ENCODE assay signal across 12 cellular contexts in the genomic region with DNA sequence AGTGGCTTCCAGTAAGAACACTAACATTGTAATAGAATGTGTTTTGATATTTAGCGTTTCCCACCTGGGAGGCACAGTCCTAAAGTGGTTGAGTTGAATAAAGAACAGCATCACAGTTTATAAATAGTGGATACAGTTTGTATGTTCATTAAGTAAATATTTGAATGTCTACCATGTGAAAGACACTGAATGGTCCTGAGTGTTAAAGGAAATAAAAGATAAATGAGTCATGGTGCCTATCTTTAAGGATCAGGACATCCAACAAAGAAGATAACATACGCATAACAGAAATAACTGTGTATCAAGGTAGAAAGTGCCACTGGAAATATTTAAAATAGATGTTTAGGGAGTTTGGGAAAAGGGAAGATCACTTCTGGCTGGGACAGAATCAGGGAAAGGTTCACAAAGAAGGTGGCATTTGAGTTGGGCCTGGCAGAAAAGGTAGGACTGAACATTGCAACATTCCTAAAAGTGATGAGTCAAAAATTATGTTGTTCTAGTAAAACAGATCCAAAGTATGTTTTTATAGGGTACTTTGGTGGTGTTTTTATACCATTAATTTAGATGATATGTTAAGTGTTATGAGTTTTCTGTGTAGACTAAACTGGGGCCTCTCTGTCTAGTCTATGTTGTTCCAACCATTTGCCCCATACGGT. TPM values are rescaled to one million over a fixed set of nuclear protein-coding genes. Genes with fewer than 3 reads are reported as not detected.
DNase-seq lines count a peak whose midpoint lies in the region; TF ChIP-seq lines count a peak whose summit lies in the region.
"Had no signal": no experiment of that assay in that cellular context is flagged by ENCODE, and none has a peak within 500 bp of the region (broad histone marks: within the 10 kb centered on the region; RNA-seq: fewer than 3 reads in every experiment).

No MANE protein-coding gene starts in this region.

- H3K27me3 Mint-ChIP-seq in HFFc6 (ENCODE audit: insufficient read depth): no peaks in the 10 kb centered on the region

- no peaks in the 10 kb centered on the region; the same call in 1 of the 2 replicates for H3K36me3 Mint-ChIP-seq in HFFc6 (ENCODE audit: low read depth)

- 88 to 97% (median 90%) methylated on average over 3 of the region's 3 CpGs for WGBS in spleen, 5 donors
- WGBS in tibial nerve, 2 donors: 64 to 71% methylated on average over 3 of the region's 3 CpGs

- TF ChIP-seq POLR2A in erythroblast (IDR thresholded peaks at IDR 0.05; ENCODE audit: low read length): no peak
- no peak for TF ChIP-seq POLR2A in spleen (IDR thresholded peaks at IDR 0.05)
- TF ChIP-seq POLR2A in tibial nerve (IDR thresholded peaks at IDR 0.05): no peak

- no peak overlapping the region for H3K9ac ChIP-seq in skeletal muscle satellite cell (ENCODE audit: low read depth, low read length)

- no peak for TF ChIP-seq CTCF in HFFc6 (IDR thresholded peaks at IDR 0.05)
- no peak for TF ChIP-seq CTCF in spleen (IDR thresholded peaks at IDR 0.05 in 8 of 11, conservative IDR thresholded peaks at IDR 0.05 in 3 of 11)
- no peak for TF ChIP-seq CTCF in tibial nerve (IDR thresholded peaks at IDR 0.05)

- 0 out of 2 replicates have a peak overlapping the region, but pooled peaks have one; percentile 2 for H3K4me3 Mint-ChIP-seq in HFFc6
- H3K4me3 Mint-ChIP-seq: activated CD8-positive, alpha-beta memory T cell treated with anti-CD3 and anti-CD28 coated beads, Interleukin-2, amount 10 ng/mL, durations not matched to agents 7 days and 5 days had no signal

- TF ChIP-seq EP300 in tibial nerve (IDR thresholded peaks at IDR 0.05): no peak

- no peaks in the 10 kb centered on the region for H3K9me3 Mint-ChIP-seq in HFFc6

- peaks cover 18% of the 10 kb centered on the region for H3K4me1 ChIP-seq in skeletal muscle satellite cell (ENCODE audit: control insufficient read depth, insufficient read depth, low read length)
- H3K4me1 ChIP-seq in spleen: no peaks in the 10 kb centered on the region
- peaks cover 0 to 20% (median 0%) of the 10 kb centered on the region in 4 donors for H3K4me1 ChIP-seq in tibial nerve

- peak overlapping the region; percentile 25 for H3K4me2 ChIP-seq in skeletal muscle satellite cell (ENCODE audit: low read length)

- H3K27me3 ChIP-seq in skeletal muscle satellite cell (ENCODE audit: control insufficient read depth, insufficient read depth, low read length) (no peaks in the 10 kb centered on the region), spleen (replicated peaks in 1 of 7) (no peaks in the 10 kb centered on the region), tibial nerve (no peaks in the 10 kb centered on the region)

- DNase-seq in HFFc6: peak; percentile 25
- DNase-seq in NCI-H774 (lab: John Stamatoyannopoulos, UW): peak; percentile 61
- DNase-seq in erythroblast (lab: John Stamatoyannopoulos, UW): peak; percentile 42 to 60
- no peak for DNase-seq in spleen
- no peak for DNase-seq in tibial nerve (ENCODE audit: low spot score in 2 of 2)
- no peak for DNase-seq in posterior cingulate gyrus
- DNase-seq in HuH-7 (ENCODE audit: low spot score): no peak
- DNase-seq: activated CD8-positive, alpha-beta memory T cell treated with anti-CD3 and anti-CD28 coated beads, Interleukin-2, amount 10 ng/mL, durations not matched to agents 7 days and 5 days; amniotic stem cell; NCI-H446 treated with DMSO at 0.1 percent for 48 hours; right cardiac atrium had no signal

- peak overlapping the region; percentile 63 for H3K27ac Mint-ChIP-seq in HFFc6
- H3K27ac Mint-ChIP-seq: activated CD8-positive, alpha-beta memory T cell treated with anti-CD3 and anti-CD28 coated beads, Interleukin-2, amount 10 ng/mL, durations not matched to agents 7 days and 5 days had no signal

- H3K27ac ChIP-seq in spleen (no peak overlapping the region), tibial nerve (peak overlapping the region in 1 of 4 donors; percentile 56)

- H3K36me3 ChIP-seq in skeletal muscle satellite cell (ENCODE audit: insufficient read depth, low read length): no peaks in the 10 kb centered on the region
- no peaks in the 10 kb centered on the region for H3K36me3 ChIP-seq in spleen
- H3K36me3 ChIP-seq in tibial nerve: no peaks in the 10 kb centered on the region

- no peaks in the 10 kb centered on the region for H3K9me3 ChIP-seq in skeletal muscle satellite cell (replicated peaks; ENCODE audit: low read length)
- no peaks in the 10 kb centered on the region for H3K9me3 ChIP-seq in spleen
- no peaks in the 10 kb centered on the region for H3K9me3 ChIP-seq in tibial nerve

- H3K4me1 Mint-ChIP-seq in HFFc6 (ENCODE audit: low read depth): peaks cover 20% of the 10 kb centered on the region

- H3K4me3 ChIP-seq in skeletal muscle satellite cell (ENCODE audit: low read length): no peak overlapping the region
- H3K4me3 ChIP-seq in spleen: no peak overlapping the region
- no peak overlapping the region for H3K4me3 ChIP-seq in tibial nerve

- intact Hi-C loops in spleen (cut with DNase I; ENCODE audit: low total_unique reads): no loop called here
- intact Hi-C loops in posterior cingulate gyrus (cut with DNase I): no loop called here

RNA-seq across cellular contexts. Expression of gene CSTPP1, which starts 41.5 kb away (rescaled TPM):
- total RNA-seq in HFFc6 (2021; fragmentation: NEBNext Ultra II Directional; extraction: Animal tissue kit (Norgen Biotek cat#: 25700)): 10 to 100 TPM; 19.4 to 29.2 (median 27.1) TPM
- 17.0 and 19.7 TPM in 2 replicates for total RNA-seq in skeletal muscle satellite cell (2012; rRNA removed)
- total RNA-seq in spleen (10 to 100 TPM; 10.9 to 23.0 (median 16.2) TPM), tibial nerve (10 to 100 TPM; 35.3 to 51.9 (median 39.7) TPM)
- polyA plus RNA-seq in spleen: 10 to 100 TPM in 1 of 3 donors, 1 to 10 TPM in 2; 8.6 to 10.8 (median 9.8) TPM

RNA-seq across cellular contexts. Expression of gene LRP4, which starts 59.7 kb away (rescaled TPM):
- total RNA-seq in HFFc6 (2021; fragmentation: NEBNext Ultra II Directional; extraction: Animal tissue kit (Norgen Biotek cat#: 25700)): 1 to 10 TPM; 1.4 to 2.1 (median 1.8) TPM
- 3.5 and 4.6 TPM in 2 replicates for total RNA-seq in skeletal muscle satellite cell (2012; rRNA removed)
- 10 to 100 TPM; 13.2 to 30.7 (median 23.9) TPM for total RNA-seq in spleen
- polyA plus RNA-seq in spleen: 1 to 10 TPM in 2 of 3 donors, under 1 TPM in 1; 0.88 to 7.0 (median 3.6) TPM
- 100 to 1,000 TPM in 1 of 4 donors, 10 to 100 TPM in 3; 24.3 to 105 (median 52.9) TPM for total RNA-seq in tibial nerve

Comparison
In these comparisons a context has a peak if more than half of its experiments do, and no peak if none do; other contexts are left out.
1. DNase-seq: peak in HFFc6 (single experiment), NCI-H774 (single experiment) and erythroblast (2 of 2); none in spleen (single experiment), tibial nerve (0 of 2), posterior cingulate gyrus (0 of 10) and HuH-7 (single experiment).
2. RNA of gene LRP4, which starts 59.7 kb away (total RNA-seq): 24.3 to 105 TPM in tibial nerve and 13.2 to 30.7 TPM in spleen; 1.4 to 2.1 TPM in HFFc6; every median in the first group is over 4 times any median in the second.